Comparison of ENCODE assay signal across 20 cellular contexts in the genomic region with DNA sequence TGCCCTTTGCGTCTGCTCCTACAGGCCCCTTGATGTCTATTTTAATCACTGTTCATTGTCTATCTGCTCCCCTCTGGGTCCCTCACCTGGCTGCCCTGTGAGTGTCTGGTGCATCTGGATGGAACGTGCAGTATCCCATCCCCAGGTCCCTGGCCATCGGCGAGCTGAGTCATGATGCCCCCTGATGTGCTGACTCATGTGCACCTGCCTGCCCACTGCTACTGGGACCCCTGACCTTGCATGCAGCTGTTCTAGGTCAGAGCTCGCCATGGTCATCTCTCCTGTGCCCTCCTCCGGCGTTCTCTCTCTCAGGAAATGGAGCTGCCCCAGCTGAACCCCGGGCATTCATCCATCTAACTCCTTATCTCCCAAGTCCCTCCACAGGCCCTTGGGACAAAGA.
"Had no signal": no experiment of that assay in that cellular context is flagged by ENCODE, and none has a peak within 500 bp of the region (broad histone marks: within the 10 kb centered on the region; RNA-seq: fewer than 3 reads in every experiment).

No MANE protein-coding gene starts in this region.

- H3K27ac Mint-ChIP-seq: dendritic cell treated with granulocyte-macrophage colony-stimulating factor and Interleukin-4, amounts not matched to agents 40 ng/mL and 50 ng/mL, for 4 days; effector memory CD8-positive, alpha-beta T cell; immature natural killer cell; memory B cell; natural killer cell treated with Interleukin-12 subunit alpha and Interleukin-12 subunit beta and Interleukin-15 and Interleukin-18, amount 100 ng/mL, for 72 hours had no signal

- H3K36me3 ChIP-seq: esophagus squamous epithelium, gastroesophageal sphincter, left ventricle myocardium inferior, lower lobe of right lung, sigmoid colon had no signal

- H3K9me3 Mint-ChIP-seq: dendritic cell treated with granulocyte-macrophage colony-stimulating factor and Interleukin-4, amounts not matched to agents 40 ng/mL and 50 ng/mL, for 4 days; memory B cell; natural killer cell treated with Interleukin-12 subunit alpha and Interleukin-12 subunit beta and Interleukin-15 and Interleukin-18, amount 100 ng/mL, for 72 hours had no signal

- H3K4me3 ChIP-seq: esophagus squamous epithelium, gastroesophageal sphincter, left ventricle myocardium inferior, lower lobe of right lung, sigmoid colon, skin epidermis had no signal

- H3K27ac ChIP-seq: esophagus squamous epithelium, gastroesophageal sphincter, left ventricle myocardium inferior, lower lobe of right lung, sigmoid colon, skin epidermis had no signal

- H3K9me3 ChIP-seq: esophagus squamous epithelium, gastroesophageal sphincter, left ventricle myocardium inferior, lower lobe of right lung, sigmoid colon had no signal

- H3K27me3 ChIP-seq: gastroesophageal sphincter, sigmoid colon had no signal

- H3K4me1 ChIP-seq: left ventricle myocardium inferior, lower lobe of right lung, sigmoid colon had no signal

- DNase-seq: effector memory CD8-positive, alpha-beta T cell; esophagus squamous epithelium; foreskin fibroblast; glutamatergic neuron; immature natural killer cell; kidney; left cardiac atrium; left ventricle myocardium inferior; lower lobe of right lung; midbrain; sigmoid colon; stimulated activated CD4-positive, alpha-beta T cell treated with anti-CD3 and anti-CD28 coated beads, Interleukin-2, amount 100 ng/mL, for 24 hours; stimulated activated naive CD4-positive, alpha-beta T cell treated with Interleukin-2 at 50 U/mL for 16 hours; trophoblast cell had no signal

- ATAC-seq: effector memory CD8-positive, alpha-beta T cell; gastroesophageal sphincter; left cardiac atrium; lower lobe of right lung had no signal

- H3K4me1 Mint-ChIP-seq: immature natural killer cell had no signal

- FAIRE-seq: colon, kidney had no signal

- H3K4me3 Mint-ChIP-seq: dendritic cell treated with granulocyte-macrophage colony-stimulating factor and Interleukin-4, amounts not matched to agents 40 ng/mL and 50 ng/mL, for 4 days; effector memory CD8-positive, alpha-beta T cell; immature natural killer cell; memory B cell; natural killer cell treated with Interleukin-12 subunit alpha and Interleukin-12 subunit beta and Interleukin-15 and Interleukin-18, amount 100 ng/mL, for 72 hours had no signal

- H3K36me3 Mint-ChIP-seq: immature natural killer cell; memory B cell; natural killer cell treated with Interleukin-12 subunit alpha and Interleukin-12 subunit beta and Interleukin-15 and Interleukin-18, amount 100 ng/mL, for 72 hours had no signal
